ENCODE assay signal across 8 cellular contexts in genomic region chr10:67666416-67667043, GRCh38. TPM values are rescaled to one million over a fixed set of nuclear protein-coding genes. Genes with fewer than 3 reads are reported as not detected.
DNase-seq lines count a peak whose midpoint lies in the region; ATAC-seq and TF ChIP-seq lines count a peak whose summit lies in the region.

No MANE protein-coding gene starts in this region.

- H3K9ac ChIP-seq in Loucy (ENCODE audit: low read depth, low read length, poor library complexity, severe bottlenecking) = no peak overlapping the region
- no peak overlapping the region for H3K9ac ChIP-seq in mammary epithelial cell (ENCODE audit: insufficient read depth, low read length)
- no peak overlapping the region for H3K9ac ChIP-seq in liver (ENCODE audit: low read depth in 1 of 2, low read length in 2 of 2)

- H2AFZ ChIP-seq in Loucy (ENCODE audit: low read length) = no peak overlapping the region
- H2AFZ ChIP-seq in mammary epithelial cell (ENCODE audit: low read depth, low read length) = no peak overlapping the region

- CTCF ChIA-PET in mammary epithelial cell (lab: Charles Lee; ENCODE audit: low non-redundant PET) = no interaction called here

- dilution Hi-C loops in mammary epithelial cell (cut with HindIII; ENCODE audit: low sequenced_read_pairs) = no loop called here

- H3K27me3 ChIP-seq in Loucy (ENCODE audit: insufficient read depth, low read length, poor library complexity, severe bottlenecking) (no peaks in the 10 kb centered on the region), mammary epithelial cell (ENCODE audit: insufficient read depth, low read length) (no peaks in the 10 kb centered on the region), liver (ENCODE audit: control insufficient read depth in 4 of 4, insufficient read depth in 4 of 4, low read length in 3 of 4) (no peaks in the 10 kb centered on the region), MG63 (no peaks in the 10 kb centered on the region)

- H3K4me3 Mint-ChIP-seq in activated naive CD8-positive, alpha-beta T cell treated with anti-CD3 and anti-CD28 coated beads for 36 hours = no peak overlapping the region
- H3K4me3 Mint-ChIP-seq in activated CD4-positive, alpha-beta T cell treated with anti-CD3 and anti-CD28 coated beads, Interleukin-2, amount 10 ng/mL, durations not matched to agents 24 days and 14 days = no peak overlapping the region

- DNase-seq in GM12864 (ENCODE audit: low read depth) = no peak
- DNase-seq in mammary epithelial cell = peak; percentile 6
- no peak for DNase-seq in activated naive CD8-positive, alpha-beta T cell treated with anti-CD3 and anti-CD28 coated beads for 36 hours
- no peak for DNase-seq in MG63
- DNase-seq in activated CD4-positive, alpha-beta T cell treated with anti-CD3 and anti-CD28 coated beads, Interleukin-2, amount 10 ng/mL, durations not matched to agents 24 days and 14 days = no peak

- intact Hi-C loops in mammary epithelial cell (cut with micrococcal nuclease) = loop anchor here (1.0 to 5.0 kb wide), 2 partner anchors 114 to 491 kb away; no protein-coding TSS in a partner anchor
- intact Hi-C loops in activated CD4-positive, alpha-beta T cell treated with anti-CD3 and anti-CD28 coated beads, Interleukin-2, amount 10 ng/mL, durations not matched to agents 24 days and 14 days (cut with micrococcal nuclease) = loop anchor here (1.0 kb wide), 1 partner anchor 114 kb away; no protein-coding TSS in a partner anchor

- H3K9me3 Mint-ChIP-seq in activated naive CD8-positive, alpha-beta T cell treated with anti-CD3 and anti-CD28 coated beads for 36 hours = no peaks in the 10 kb centered on the region
- H3K9me3 Mint-ChIP-seq in activated CD4-positive, alpha-beta T cell treated with anti-CD3 and anti-CD28 coated beads, Interleukin-2, amount 10 ng/mL, durations not matched to agents 24 days and 14 days = no peaks in the 10 kb centered on the region

- no peaks in the 10 kb centered on the region for H3K4me1 Mint-ChIP-seq in activated naive CD8-positive, alpha-beta T cell treated with anti-CD3 and anti-CD28 coated beads for 36 hours
- no peaks in the 10 kb centered on the region for H3K4me1 Mint-ChIP-seq in activated CD4-positive, alpha-beta T cell treated with anti-CD3 and anti-CD28 coated beads, Interleukin-2, amount 10 ng/mL, durations not matched to agents 24 days and 14 days

- no peak overlapping the region for H3K27ac Mint-ChIP-seq in activated naive CD8-positive, alpha-beta T cell treated with anti-CD3 and anti-CD28 coated beads for 36 hours
- no peak overlapping the region for H3K27ac Mint-ChIP-seq in activated CD4-positive, alpha-beta T cell treated with anti-CD3 and anti-CD28 coated beads, Interleukin-2, amount 10 ng/mL, durations not matched to agents 24 days and 14 days

- no peak overlapping the region for H3K27ac ChIP-seq in mammary epithelial cell (ENCODE audit: insufficient read depth, low read depth, low read length)
- no peak overlapping the region for H3K27ac ChIP-seq in liver (ENCODE audit: low read depth in 1 of 2, low read length in 2 of 2)

- H3K4me3 ChIP-seq in GM12864 (ENCODE audit: low read depth, low read length) (no peak overlapping the region), Loucy (ENCODE audit: low read length, poor library complexity, severe bottlenecking) (no peak overlapping the region), mammary epithelial cell (replicated peaks in 1 of 3; ENCODE audit: insufficient read depth in 1 of 3, low read depth in 2 of 3, low read length in 3 of 3) (no peak overlapping the region), liver (ENCODE audit: low read depth in 1 of 3, low read length in 3 of 3) (no peak overlapping the region), MG63 (no peak overlapping the region)

- peak; percentile 65 to 74 for TF ChIP-seq RAD21 in liver (IDR thresholded peaks at IDR 0.05)

- H3K4me2 ChIP-seq in Loucy (ENCODE audit: low read depth, low read length, poor library complexity, severe bottlenecking) = no peak overlapping the region
- H3K4me2 ChIP-seq in mammary epithelial cell (ENCODE audit: insufficient read depth, low read depth, low read length) = no peak overlapping the region

- H3K79me2 ChIP-seq in Loucy (ENCODE audit: insufficient read depth, low read length) (no peaks in the 10 kb centered on the region), mammary epithelial cell (ENCODE audit: insufficient read depth, low read length) (no peaks in the 10 kb centered on the region)

- peaks cover 3% of the 10 kb centered on the region for H3K27me3 Mint-ChIP-seq in activated naive CD8-positive, alpha-beta T cell treated with anti-CD3 and anti-CD28 coated beads for 36 hours
- peaks cover 22% of the 10 kb centered on the region for H3K27me3 Mint-ChIP-seq in activated CD4-positive, alpha-beta T cell treated with anti-CD3 and anti-CD28 coated beads, Interleukin-2, amount 10 ng/mL, durations not matched to agents 24 days and 14 days

- ATAC-seq in GM21825 (IDR thresholded peaks at IDR 0.05; ENCODE audit: unreplicated experiment) = no peak

- H3K9me2 ChIP-seq in Loucy (replicated peaks; ENCODE audit: low read depth, low read length) = no peaks in the 10 kb centered on the region

- peak; percentile 45 for TF ChIP-seq CTCF in GM12864 (IDR thresholded peaks at IDR 0.05; ENCODE audit: low read depth, low read length, missing control alignments)
- peak; percentile 74 for TF ChIP-seq CTCF in Loucy (conservative IDR thresholded peaks at IDR 0.05; ENCODE audit: low read length)
- TF ChIP-seq CTCF in mammary epithelial cell (conservative IDR thresholded peaks at IDR 0.05 in 1 of 2, IDR thresholded peaks at IDR 0.05 in 1 of 2; ENCODE audit: extremely low read depth in 1 of 2, insufficient read depth in 1 of 2, low read depth in 1 of 2, low read length in 2 of 2) = peak; percentile 38 to 42
- TF ChIP-seq CTCF in liver (IDR thresholded peaks at IDR 0.05; ENCODE audit: low read depth, low read length, missing input control) = peak; percentile 45

- no peaks in the 10 kb centered on the region for H3K36me3 Mint-ChIP-seq in activated naive CD8-positive, alpha-beta T cell treated with anti-CD3 and anti-CD28 coated beads for 36 hours
- H3K36me3 Mint-ChIP-seq in activated CD4-positive, alpha-beta T cell treated with anti-CD3 and anti-CD28 coated beads, Interleukin-2, amount 10 ng/mL, durations not matched to agents 24 days and 14 days (ENCODE audit: low read depth) = no peaks in the 10 kb centered on the region

- H3F3A ChIP-seq in Loucy (ENCODE audit: low read depth) = no peaks in the 10 kb centered on the region

- H4K20me1 ChIP-seq in Loucy (ENCODE audit: insufficient read depth, low read length, poor library complexity, severe bottlenecking) = no peaks in the 10 kb centered on the region
- no peaks in the 10 kb centered on the region for H4K20me1 ChIP-seq in mammary epithelial cell (ENCODE audit: insufficient read depth, low read length)

- no TSS peak for BruUV-seq in mammary epithelial cell (replicated peaks; lab: Mats Ljungman, UMichigan)

- no peaks in the 10 kb centered on the region for H3K36me3 ChIP-seq in Loucy (ENCODE audit: insufficient read depth, low read length)
- H3K36me3 ChIP-seq in mammary epithelial cell (ENCODE audit: insufficient read depth, low read length) = no peaks in the 10 kb centered on the region
- H3K36me3 ChIP-seq in liver (ENCODE audit: control insufficient read depth in 4 of 4, insufficient read depth in 3 of 4, low read depth in 1 of 4, low read length in 3 of 4) = no peaks in the 10 kb centered on the region
- no peaks in the 10 kb centered on the region for H3K36me3 ChIP-seq in MG63

- H3K9me3 ChIP-seq in Loucy (ENCODE audit: insufficient read depth, low read depth, low read length) (no peaks in the 10 kb centered on the region), mammary epithelial cell (replicated peaks; ENCODE audit: insufficient read depth, low read length) (no peaks in the 10 kb centered on the region), liver (ENCODE audit: control insufficient read depth in 4 of 4, low read length in 3 of 4) (no peaks in the 10 kb centered on the region), MG63 (no peaks in the 10 kb centered on the region)

- H3K4me1 ChIP-seq in Loucy (ENCODE audit: insufficient read depth, low read length, poor library complexity, severe bottlenecking) (no peaks in the 10 kb centered on the region), mammary epithelial cell (ENCODE audit: insufficient read depth, low read length) (no peaks in the 10 kb centered on the region), liver (ENCODE audit: control insufficient read depth in 4 of 4, insufficient read depth in 4 of 4, low read length in 3 of 4) (no peaks in the 10 kb centered on the region)

- 100% methylated on average over 1 of the region's 1 CpG for WGBS in mammary epithelial cell (ENCODE audit: low coverage, missing lambda C conversion rate)
- WGBS in liver = 92% methylated on average over 1 of the region's 1 CpG

- in situ Hi-C loops in mammary epithelial cell (cut with MboI; ENCODE audit: low sequenced_read_pairs in 2 of 2) = no loop called here

TF ChIP-seq in liver, 16 proteins besides CTCF, POLR2A, EP300 and RAD21 (continues in another document):
- no peak for TF ChIP-seq ATF3 (IDR thresholded peaks at IDR 0.05)
- no peak for TF ChIP-seq ZBTB33 (IDR thresholded peaks at IDR 0.05)
- TF ChIP-seq SP1 (IDR thresholded peaks at IDR 0.05) = no peak

RNA-seq across cellular contexts. Expression of gene CTNNA3, which starts 29.5 kb away (rescaled TPM):
- total RNA-seq in mammary epithelial cell (not detected), liver (1 to 10 TPM; 1.4 to 2.4 TPM)
- polyA plus RNA-seq in mammary epithelial cell (not detected), liver (1 to 10 TPM in 1 of 2 donors, under 1 TPM in 1; 0.16 to 1.3 TPM)
- polyA minus RNA-seq in mammary epithelial cell = not detected
- total RNA-seq in activated naive CD8-positive, alpha-beta T cell treated with anti-CD3 and anti-CD28 coated beads for 36 hours = not detected
- 1.1 TPM in 1 of 2 replicates, not detected in the other for total RNA-seq in MG63 (2014; rRNA removed; shearing (Covaris generic); ENCODE audit: low replicate concordance)
- not detected in 2 replicates for total RNA-seq in activated CD4-positive, alpha-beta T cell treated with anti-CD3 and anti-CD28 coated beads, Interleukin-2, amount 10 ng/mL, durations not matched to agents 24 days and 14 days
